8 cellular contexts compared by ENCODE assay signal in genomic region chr12:40325349-40325960, GRCh38.
DNase-seq lines count a peak whose midpoint lies in the region; ATAC-seq and TF ChIP-seq lines count a peak whose summit lies in the region.

No MANE protein-coding gene starts in this region.

- intact Hi-C loops in OCI-LY7 (cut with micrococcal nuclease; ENCODE audit: unreplicated experiment), result no loop called here
- intact Hi-C loops in activated T-helper 2 cell treated with anti-CD3 and anti-CD28 coated beads, Interferon-gamma antibody, Interleukin-2, Interleukin-4, amounts not matched to agents 10 μg/mL and 5 μg/mL and 100 μg/mL, durations not matched to agents 14 hours and 24 hours and 36 hours (cut with micrococcal nuclease), result no loop called here

- H2AFZ ChIP-seq in OCI-LY7 (ENCODE audit: low read length), result no peak overlapping the region; the same call in 1 of the 2 replicates

- H3K27ac Mint-ChIP-seq in activated T-helper 2 cell treated with anti-CD3 and anti-CD28 coated beads, Interferon-gamma antibody, Interleukin-2, Interleukin-4, amounts not matched to agents 10 μg/mL and 5 μg/mL and 100 μg/mL, durations not matched to agents 14 hours and 24 hours and 36 hours, result no peak overlapping the region

- no peaks in the 10 kb centered on the region for H3K27me3 Mint-ChIP-seq in activated T-helper 2 cell treated with anti-CD3 and anti-CD28 coated beads, Interferon-gamma antibody, Interleukin-2, Interleukin-4, amounts not matched to agents 10 μg/mL and 5 μg/mL and 100 μg/mL, durations not matched to agents 14 hours and 24 hours and 36 hours (ENCODE audit: low read depth)

- peak; percentile 90 for TF ChIP-seq CTCF in OCI-LY7 (conservative IDR thresholded peaks at IDR 0.05; ENCODE audit: low read length)

- H3K4me1 Mint-ChIP-seq in activated T-helper 2 cell treated with anti-CD3 and anti-CD28 coated beads, Interferon-gamma antibody, Interleukin-2, Interleukin-4, amounts not matched to agents 10 μg/mL and 5 μg/mL and 100 μg/mL, durations not matched to agents 14 hours and 24 hours and 36 hours (ENCODE audit: low read depth), result no peaks in the 10 kb centered on the region

- H3K4me3 ChIP-seq in OCI-LY7 (ENCODE audit: low read depth, low read length, poor library complexity, severe bottlenecking), result no peak overlapping the region

- peak; percentile 58 for DNase-seq in Daoy (ENCODE audit: low read depth)
- DNase-seq in HuH-7 (ENCODE audit: low spot score), result peak; percentile 30
- peak; percentile 63 for DNase-seq in OCI-LY7 (ENCODE audit: low spot score)
- DNase-seq in fibroblast of gingiva (ENCODE audit: low read depth), result peak; percentile 4
- DNase-seq in superior temporal gyrus (ENCODE audit: extremely low spot score), result peak; percentile 46
- no peak for DNase-seq in activated T-helper 2 cell treated with anti-CD3 and anti-CD28 coated beads, Interferon-gamma antibody, Interleukin-2, Interleukin-4, amounts not matched to agents 10 μg/mL and 5 μg/mL and 100 μg/mL, durations not matched to agents 14 hours and 24 hours and 36 hours (ENCODE audit: low spot score)
- no peak for DNase-seq in activated T-cell treated with anti-CD3 and anti-CD28 coated beads, Interleukin-2, amount 50 U/mL, for 1 hour

- CTCF ChIA-PET in OCI-LY7 (lab: Charles Lee; ENCODE audit: unreplicated experiment), result interaction anchor here (1.0 kb wide), 1 partner anchor 13 kb away, joined by 3 read pairs; no protein-coding TSS in a partner anchor

- H3K79me2 ChIP-seq in OCI-LY7 (ENCODE audit: insufficient read depth, low read depth, low read length), result no peaks in the 10 kb centered on the region

- H3K4me2 ChIP-seq in OCI-LY7 (ENCODE audit: low read length), result no peak overlapping the region

- H3K36me3 Mint-ChIP-seq in activated T-helper 2 cell treated with anti-CD3 and anti-CD28 coated beads, Interferon-gamma antibody, Interleukin-2, Interleukin-4, amounts not matched to agents 10 μg/mL and 5 μg/mL and 100 μg/mL, durations not matched to agents 14 hours and 24 hours and 36 hours (ENCODE audit: low read depth), result no peaks in the 10 kb centered on the region

- no peaks in the 10 kb centered on the region for H3K9me2 ChIP-seq in OCI-LY7 (ENCODE audit: insufficient read depth, low read length)

- H3K4me3 Mint-ChIP-seq in activated T-helper 2 cell treated with anti-CD3 and anti-CD28 coated beads, Interferon-gamma antibody, Interleukin-2, Interleukin-4, amounts not matched to agents 10 μg/mL and 5 μg/mL and 100 μg/mL, durations not matched to agents 14 hours and 24 hours and 36 hours (ENCODE audit: low read depth), result no peak overlapping the region

- no peak overlapping the region for H3K27ac ChIP-seq in OCI-LY7 (ENCODE audit: low read depth, low read length, poor library complexity, severe bottlenecking)

- no TSS peak for BruUV-seq in OCI-LY7 (replicated peaks; lab: Mats Ljungman, UMichigan)

- no peaks in the 10 kb centered on the region for H3K9me3 Mint-ChIP-seq in activated T-helper 2 cell treated with anti-CD3 and anti-CD28 coated beads, Interferon-gamma antibody, Interleukin-2, Interleukin-4, amounts not matched to agents 10 μg/mL and 5 μg/mL and 100 μg/mL, durations not matched to agents 14 hours and 24 hours and 36 hours

- H3K36me3 ChIP-seq in OCI-LY7 (ENCODE audit: insufficient read depth, low read length), result peaks cover 24% of the 10 kb centered on the region

- no peaks in the 10 kb centered on the region for H3K4me1 ChIP-seq in OCI-LY7 (ENCODE audit: insufficient read depth, low read length, poor library complexity, severe bottlenecking)

- peak; percentile 91 for ATAC-seq in GM21619 (IDR thresholded peaks at IDR 0.05; ENCODE audit: unreplicated experiment)

- POLR2A ChIA-PET in OCI-LY7 (lab: Charles Lee), result interaction anchor here (0.6 to 1.7 kb wide), 6 partner anchors 9 to 167 kb away, joined by 3 to 6 read pairs (median 3); no protein-coding TSS in a partner anchor

- H3K9me3 ChIP-seq in OCI-LY7 (ENCODE audit: low read length), result peaks cover 8% of the 10 kb centered on the region

- no peaks in the 10 kb centered on the region for H4K20me1 ChIP-seq in OCI-LY7 (ENCODE audit: insufficient read depth, low read length)

Comparison
In these comparisons a context has a peak if more than half of its experiments do, and no peak if none do; other contexts are left out.
1. DNase-seq: peak in Daoy (single experiment), HuH-7 (single experiment), OCI-LY7 (single experiment), fibroblast of gingiva (single experiment) and superior temporal gyrus (single experiment); none in activated T-helper 2 cell treated with anti-CD3 and anti-CD28 coated beads, Interferon-gamma antibody, Interleukin-2, Interleukin-4, amounts not matched to agents 10 μg/mL and 5 μg/mL and 100 μg/mL, durations not matched to agents 14 hours and 24 hours and 36 hours (single experiment) and activated T-cell treated with anti-CD3 and anti-CD28 coated beads, Interleukin-2, amount 50 U/mL, for 1 hour (single experiment).